11 cellular contexts compared by ENCODE assay signal in the genomic region with DNA sequence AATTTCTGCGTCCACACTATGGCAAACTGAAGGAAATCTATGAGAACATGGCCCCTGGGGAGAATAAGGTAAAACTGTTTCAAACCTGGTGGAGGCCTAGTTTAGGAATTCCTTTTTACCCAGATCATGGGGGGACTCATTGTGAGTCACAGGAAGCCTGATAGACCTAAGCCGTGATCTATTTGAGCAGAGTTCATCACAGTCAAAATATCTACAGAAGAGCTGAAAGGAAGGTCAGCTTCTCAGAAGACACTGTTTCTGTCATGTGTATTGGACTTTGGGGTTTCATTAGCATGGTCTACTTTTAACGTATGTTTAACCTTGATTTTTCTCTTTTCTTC. TPM values are rescaled to one million over a fixed set of nuclear protein-coding genes. Genes with fewer than 3 reads are reported as not detected.
DNase-seq lines count a peak whose midpoint lies in the region; TF ChIP-seq lines count a peak whose summit lies in the region.
"Had no signal": no experiment of that assay in that cellular context is flagged by ENCODE, and none has a peak within 500 bp of the region (broad histone marks: within the 10 kb centered on the region; RNA-seq: fewer than 3 reads in every experiment).

No MANE protein-coding gene starts in this region.

- in situ Hi-C loops in transverse colon (cut with MboI; ENCODE audit: low pct_ligation_motif_present in 1 of 4, low pct_unique_long_range_greater_than_20kb in 1 of 4, low sequenced_read_pairs in 3 of 4): no loop called here

- H3K27ac ChIP-seq in DOHH2 (ENCODE audit: low read depth, low read length) (no peak overlapping the region), coronary artery (no peak overlapping the region), transverse colon (peak overlapping the region in 1 of 4 donors; percentile 88), stomach (peak overlapping the region in 1 of 5 donors; percentile 88)

- no peaks in the 10 kb centered on the region for H3K9me2 ChIP-seq in DOHH2 (replicated peaks; ENCODE audit: control insufficient read depth, low read length)

- H3K4me2 ChIP-seq in DOHH2 (ENCODE audit: low read length): peak overlapping the region; percentile 67

- WGBS in transverse colon (ENCODE audit: low coverage in 1 of 2), 2 donors: 84 to 89% methylated on average over 3 of the region's 3 CpGs
- WGBS in stomach, 5 donors: 61 to 85% (median 77%) methylated on average over 3 of the region's 3 CpGs

- H3F3A ChIP-seq in DOHH2 (ENCODE audit: control insufficient read depth, insufficient read depth): peaks cover 3% of the 10 kb centered on the region; the same call in 1 of the 2 replicates

- peak overlapping the region; percentile 98 for H3K4me3 Mint-ChIP-seq in nephron progenitor cell

- no peak overlapping the region for H3K27ac Mint-ChIP-seq in nephron progenitor cell

- DNase-seq in MG63: peak; percentile 23
- DNase-seq in coronary artery (ENCODE audit: low spot score): no peak
- no peak for DNase-seq in nephron progenitor cell
- DNase-seq in NAMALWA (ENCODE audit: low spot score): no peak
- DNase-seq in activated CD4-positive, CD25-positive, alpha-beta regulatory T cell treated with anti-CD3 and anti-CD28 coated beads, Interleukin-2, amount 50 U/mL, for 72 hours: no peak
- DNase-seq in transverse colon: no peak
- DNase-seq in stomach: no peak
- DNase-seq: NCI-H1930; stimulated activated CD4-positive, alpha-beta T cell treated with anti-CD3 and anti-CD28 coated beads, Interleukin-12 subunit alpha, Interleukin-12 subunit beta, amount 100 ng/mL, for 4 hours had no signal

- H3K36me3 ChIP-seq in DOHH2 (ENCODE audit: control insufficient read depth, low read length) (peaks cover 61% of the 10 kb centered on the region), MG63 (peaks cover 62% of the 10 kb centered on the region), transverse colon (peaks cover 0 to 40% (median 20%) of the 10 kb centered on the region in 4 donors), stomach (peaks cover 42 to 53% (median 52%) of the 10 kb centered on the region in 4 donors)

- H3K9me3 Mint-ChIP-seq in nephron progenitor cell: no peaks in the 10 kb centered on the region

- H3K9me3 ChIP-seq in DOHH2 (ENCODE audit: control insufficient read depth, insufficient read depth, low read length) (no peaks in the 10 kb centered on the region), MG63 (no peaks in the 10 kb centered on the region), transverse colon (no peaks in the 10 kb centered on the region), stomach (no peaks in the 10 kb centered on the region)

- H3K4me1 ChIP-seq in DOHH2 (ENCODE audit: control insufficient read depth, low read length) (peaks cover 16% of the 10 kb centered on the region), transverse colon (peaks cover 7 to 26% (median 12%) of the 10 kb centered on the region in 4 donors), stomach (peaks cover 10 to 34% (median 21%) of the 10 kb centered on the region in 4 donors)

- peaks cover 32% of the 10 kb centered on the region for H3K27me3 Mint-ChIP-seq in nephron progenitor cell (ENCODE audit: low read depth, poor library complexity)

- TF ChIP-seq EP300 in transverse colon (IDR thresholded peaks at IDR 0.05; ENCODE audit: low read depth): no peak
- no peak for TF ChIP-seq EP300 in stomach (IDR thresholded peaks at IDR 0.05)

- peaks cover 15% of the 10 kb centered on the region for H3K4me1 Mint-ChIP-seq in nephron progenitor cell

- peaks cover 9% of the 10 kb centered on the region; the same call in 1 of the 2 replicates for H4K20me1 ChIP-seq in DOHH2 (ENCODE audit: control insufficient read depth, insufficient read depth, low read depth, low read length)

- intact Hi-C loops in transverse colon (cut with DNase I; ENCODE audit: low total_unique reads): loop anchor here (10.0 kb wide), 1 partner anchor 54 kb away; no protein-coding TSS in a partner anchor
- intact Hi-C loops in stomach (cut with DNase I; ENCODE audit: low total_unique reads): loop anchor here (10.0 kb wide), 1 partner anchor 54 kb away; no protein-coding TSS in a partner anchor

- H3K4me3 ChIP-seq in DOHH2 (ENCODE audit: low read length) (peak overlapping the region; percentile 82), MG63 (peak overlapping the region; percentile 86), coronary artery (peak overlapping the region; percentile 99), transverse colon (peak overlapping the region in 1 of 4 donors; percentile 67), stomach (peak overlapping the region in 2 of 4 donors; percentile 95 to 96)

- 0 out of 2 replicates have a peak, but pooled peaks cover 4% of the 10 kb centered on the region for H3K27me3 ChIP-seq in DOHH2 (ENCODE audit: control insufficient read depth, low read length)
- no peaks in the 10 kb centered on the region for H3K27me3 ChIP-seq in MG63
- H3K27me3 ChIP-seq in transverse colon: no peaks in the 10 kb centered on the region
- H3K27me3 ChIP-seq in stomach: no peaks in the 10 kb centered on the region

- TF ChIP-seq CTCF in DOHH2 (IDR thresholded peaks at IDR 0.05; ENCODE audit: low read depth, low read length, poor library complexity, severe bottlenecking) (no peak), coronary artery (IDR thresholded peaks at IDR 0.05) (no peak), nephron progenitor cell (IDR thresholded peaks at IDR 0.05) (no peak), transverse colon (IDR thresholded peaks at IDR 0.05) (no peak), stomach (IDR thresholded peaks at IDR 0.05) (no peak)

- no peak for TF ChIP-seq POLR2A in transverse colon (IDR thresholded peaks at IDR 0.05)
- no peak for TF ChIP-seq POLR2A in stomach (IDR thresholded peaks at IDR 0.05)

- peaks cover 46% of the 10 kb centered on the region for H3K36me3 Mint-ChIP-seq in nephron progenitor cell (ENCODE audit: low read depth)

- H3K79me2 ChIP-seq in DOHH2 (ENCODE audit: control insufficient read depth, low read length): peaks cover 33% of the 10 kb centered on the region

RNA-seq across cellular contexts. Expression of a gene that starts 1.3 kb away (rescaled TPM):
- 1,179 and 1,305 TPM in 2 replicates for total RNA-seq in MG63 (2014; rRNA removed; shearing (Covaris generic); ENCODE audit: low replicate concordance)
- total RNA-seq in transverse colon (100 to 1,000 TPM in 3 of 4 donors, 10 to 100 TPM in 1; 63.6 to 234 (median 195) TPM), stomach (100 to 1,000 TPM; 124 to 239 (median 172) TPM)
- polyA plus RNA-seq in stomach: 100 to 1,000 TPM in 1 of 3 donors, 10 to 100 TPM in 2; 73.0 to 119 (median 81.7) TPM

RNA-seq across cellular contexts. Expression of a gene that starts 14.1 kb away (rescaled TPM):
- 378 and 439 TPM in 2 replicates for total RNA-seq in MG63 (2014; rRNA removed; shearing (Covaris generic); ENCODE audit: low replicate concordance)
- total RNA-seq in transverse colon (100 to 1,000 TPM; 135 to 453 (median 217) TPM), stomach (100 to 1,000 TPM; 167 to 572 (median 203) TPM)
- polyA plus RNA-seq in stomach: 100 to 1,000 TPM in 2 of 3 donors, 10 to 100 TPM in 1; 86.5 to 171 (median 134) TPM

RNA-seq across cellular contexts. Expression of a gene that starts 24.5 kb away (rescaled TPM):
- total RNA-seq in MG63 (2014; rRNA removed; shearing (Covaris generic); ENCODE audit: low replicate concordance): not detected in 2 replicates
- total RNA-seq in transverse colon (not detected), stomach (1 to 10 TPM in 1 of 5 donors, under 1 TPM in 1, not detected in 3; 0.45 to 2.9 TPM)
- not detected for polyA plus RNA-seq in stomach
- total RNA-seq: aorta had no signal
- polyA plus RNA-seq: aorta had no signal

RNA-seq across cellular contexts. Expression of a gene that starts 37.1 kb away (rescaled TPM):
- total RNA-seq in MG63 (2014; rRNA removed; shearing (Covaris generic); ENCODE audit: low replicate concordance): 4.8 and 8.8 TPM in 2 replicates
- total RNA-seq in transverse colon: 10 to 100 TPM; 18.5 to 41.1 (median 28.8) TPM
- total RNA-seq in stomach: 10 to 100 TPM in 3 of 5 donors, 1 to 10 TPM in 2; 1.8 to 73.2 (median 28.8) TPM
- polyA plus RNA-seq in stomach: 10 to 100 TPM; 10.0 to 13.0 (median 12.5) TPM

RNA-seq across cellular contexts. Expression of a gene that starts 39.0 kb away (rescaled TPM):
- not detected in 2 replicates for total RNA-seq in MG63 (2014; rRNA removed; shearing (Covaris generic); ENCODE audit: low replicate concordance)
- total RNA-seq in transverse colon: not detected
- total RNA-seq in stomach: not detected
- polyA plus RNA-seq in stomach: 1 to 10 TPM in 1 of 3 donors, under 1 TPM in 2; 0.58 to 1.2 (median 0.68) TPM
- polyA plus RNA-seq: aorta had no signal
